In genomic region chr9:110742741-110743371, GRCh38 we compare ENCODE assay signal across 9 cellular contexts.
DNase-seq lines count a peak whose midpoint lies in the region; ATAC-seq and TF ChIP-seq lines count a peak whose summit lies in the region.
"Had no signal": no experiment of that assay in that cellular context is flagged by ENCODE, and none has a peak within 500 bp of the region (broad histone marks: within the 10 kb centered on the region; RNA-seq: fewer than 3 reads in every experiment).

No MANE protein-coding gene starts in this region.

- no peak overlapping the region for H2BK5ac ChIP-seq in mesendoderm (ENCODE audit: low read length)

- intact Hi-C loops in dorsolateral prefrontal cortex (cut with DNase I), result no loop called here

- H3K4me3 ChIP-seq in dorsolateral prefrontal cortex (peak overlapping the region in 42 of 59 donors; percentile 0 to 54 (median 28)), mesendoderm (ENCODE audit: low read length) (no peak overlapping the region), upper lobe of left lung (no peak overlapping the region)

- no peak overlapping the region for H2BK120ac ChIP-seq in mesendoderm (ENCODE audit: low read depth, low read length)

- TF ChIP-seq EP300 in upper lobe of left lung (IDR thresholded peaks at IDR 0.05), result no peak

- peak in 1 of 2 donors; percentile 61 for ATAC-seq in upper lobe of left lung (ENCODE audit: low FRiP score in 2 of 2)
- no peak for ATAC-seq in GM21360 (IDR thresholded peaks at IDR 0.05; ENCODE audit: unreplicated experiment)
- no peak for ATAC-seq in HG02840 (IDR thresholded peaks at IDR 0.05; ENCODE audit: low FRiP score, unreplicated experiment)

- no peak overlapping the region for H4K5ac ChIP-seq in mesendoderm (ENCODE audit: low read length)

- DNase-seq in NCI-H1092 treated with DMSO at 0.1 percent for 48 hours (lab: John Stamatoyannopoulos, UW) (peak; percentile 22), NCI-H1092 (lab: John Stamatoyannopoulos, UW) (no peak), dorsolateral prefrontal cortex (no peak), mesendoderm (peak; percentile 52), upper lobe of left lung (no peak), NCI-H524 (lab: John Stamatoyannopoulos, UW) (no peak)

- no peak overlapping the region for H3K4ac ChIP-seq in mesendoderm (ENCODE audit: low read depth, low read length)

- H3K18ac ChIP-seq in mesendoderm (ENCODE audit: low read length), result no peak overlapping the region

- H3K9ac ChIP-seq in mesendoderm (ENCODE audit: low read length), result no peak overlapping the region
- H3K9ac ChIP-seq: parathyroid adenoma had no signal

- no peak overlapping the region for H3K56ac ChIP-seq in mesendoderm (ENCODE audit: low read length)

- no peak overlapping the region for H3K23ac ChIP-seq in mesendoderm (ENCODE audit: low read length)

- no CpG with 5 or more reads among the region's 8 CpGs for WGBS in mesendoderm (ENCODE audit: extremely low coverage, insufficient coverage, low lambda C conversion rate)
- 31 to 43% methylated on average over 8 of the region's 8 CpGs for WGBS in upper lobe of left lung, 2 donors

- H3K79me2 ChIP-seq in mesendoderm (ENCODE audit: control insufficient read depth, insufficient read depth, low read length), result no peaks in the 10 kb centered on the region
- H3K79me2 ChIP-seq: parathyroid adenoma had no signal

- H3K9me3 ChIP-seq in upper lobe of left lung, result no peaks in the 10 kb centered on the region

- no peak overlapping the region for H4K8ac ChIP-seq in mesendoderm (ENCODE audit: low read depth, low read length)

- TF ChIP-seq POLR2A in upper lobe of left lung (IDR thresholded peaks at IDR 0.05), result no peak

- H3K4me2 ChIP-seq in mesendoderm (ENCODE audit: low read length), result no peak overlapping the region

- no peaks in the 10 kb centered on the region for H3K27me3 ChIP-seq in dorsolateral prefrontal cortex
- no peaks in the 10 kb centered on the region for H3K27me3 ChIP-seq in mesendoderm (ENCODE audit: insufficient read depth, low read length, poor library complexity)
- no peaks in the 10 kb centered on the region for H3K27me3 ChIP-seq in upper lobe of left lung

- H2AK5ac ChIP-seq in mesendoderm (ENCODE audit: low read length), result no peak overlapping the region

- H3K36me3 ChIP-seq in mesendoderm (ENCODE audit: control insufficient read depth, insufficient read depth, low read length) (no peaks in the 10 kb centered on the region), upper lobe of left lung (no peaks in the 10 kb centered on the region)

- H3K27ac ChIP-seq in dorsolateral prefrontal cortex (peak overlapping the region in 43 of 59 donors; percentile 7 to 86 (median 50)), mesendoderm (ENCODE audit: low read depth, low read length) (no peak overlapping the region), upper lobe of left lung (peak overlapping the region; percentile 8 to 62 (median 38))
- H3K27ac ChIP-seq: parathyroid adenoma had no signal

- TF ChIP-seq CTCF in dorsolateral prefrontal cortex (IDR thresholded peaks at IDR 0.05 in 54 of 56, conservative IDR thresholded peaks at IDR 0.05 in 2 of 56; ENCODE audit: low read depth in 1 of 56, partially characterized antibody in 56 of 56) (no peak), upper lobe of left lung (IDR thresholded peaks at IDR 0.05) (no peak)

- peaks cover 3% of the 10 kb centered on the region for H3K4me1 ChIP-seq in mesendoderm (ENCODE audit: control insufficient read depth, low read depth, low read length)
- H3K4me1 ChIP-seq in upper lobe of left lung, result peaks cover 0 to 17% (median 5%) of the 10 kb centered on the region in 4 donors
- H3K4me1 ChIP-seq: parathyroid adenoma had no signal

- H2BK15ac ChIP-seq in mesendoderm (replicated peaks; ENCODE audit: low read depth), result no peak overlapping the region

- no peaks in the 10 kb centered on the region for H3K79me1 ChIP-seq in mesendoderm (ENCODE audit: low read length)

Comparison
In these comparisons a context has a peak if more than half of its experiments do, and no peak if none do; other contexts are left out.
1. DNase-seq: peak in NCI-H1092 treated with DMSO at 0.1 percent for 48 hours (single experiment) and mesendoderm (single experiment); none in NCI-H1092 (single experiment), dorsolateral prefrontal cortex (0 of 10), upper lobe of left lung (0 of 2) and NCI-H524 (0 of 2).
2. H3K4me3 ChIP-seq: peak in dorsolateral prefrontal cortex (42 of 59); none in mesendoderm (single experiment) and upper lobe of left lung (0 of 4).